9 cellular contexts compared by ENCODE assay signal in genomic region chr10:77974396-77975074, GRCh38. TPM values are rescaled to one million over a fixed set of nuclear protein-coding genes. Genes with fewer than 3 reads are reported as not detected.
A peak's percentile ranks its signal among the peaks of the same experiment; 100 is the strongest.
DNase-seq lines count a peak whose midpoint lies in the region; ATAC-seq and TF ChIP-seq lines count a peak whose summit lies in the region.
"Had no signal": no experiment of that assay in that cellular context is flagged by ENCODE, and none has a peak within 500 bp of the region (broad histone marks: within the 10 kb centered on the region; RNA-seq: fewer than 3 reads in every experiment).

No MANE protein-coding gene starts in this region.

- H3K79me2 ChIP-seq in DOHH2 (ENCODE audit: control insufficient read depth, low read length), result no peaks in the 10 kb centered on the region

- peaks cover 2% of the 10 kb centered on the region; the same call in 1 of the 2 replicates for H3F3A ChIP-seq in DOHH2 (ENCODE audit: control insufficient read depth, insufficient read depth)

- peaks cover 29% of the 10 kb centered on the region for H3K36me3 ChIP-seq in DOHH2 (ENCODE audit: control insufficient read depth, low read length)
- H3K36me3 ChIP-seq in muscle layer of duodenum (ENCODE audit: control insufficient read depth in 1 of 2, insufficient read depth in 2 of 2, low read length in 2 of 2), result peaks cover 25 to 31% of the 10 kb centered on the region in 2 donors

- no peaks in the 10 kb centered on the region for H3K9me2 ChIP-seq in DOHH2 (replicated peaks; ENCODE audit: control insufficient read depth, low read length)

- H3K27ac ChIP-seq in DOHH2 (ENCODE audit: low read depth, low read length) (no peak overlapping the region), dorsolateral prefrontal cortex (peak overlapping the region in 31 of 59 donors; percentile 1 to 78 (median 43)), muscle layer of duodenum (ENCODE audit: low read length) (peak overlapping the region; percentile 30)
- H3K27ac ChIP-seq: thyroid gland had no signal

- H3K4me3 ChIP-seq in DOHH2 (ENCODE audit: low read length) (no peak overlapping the region), dorsolateral prefrontal cortex (no peak overlapping the region), muscle layer of duodenum (ENCODE audit: low read depth in 1 of 2, low read length in 2 of 2) (no peak overlapping the region)
- H3K4me3 ChIP-seq: thyroid gland had no signal

- ATAC-seq in HG03135 (IDR thresholded peaks at IDR 0.05; ENCODE audit: unreplicated experiment), result no peak
- ATAC-seq in HG03460 (IDR thresholded peaks at IDR 0.05; ENCODE audit: unreplicated experiment), result no peak
- no peak for ATAC-seq in GM21367 (IDR thresholded peaks at IDR 0.05; ENCODE audit: unreplicated experiment)

- H3K4me2 ChIP-seq in DOHH2 (ENCODE audit: low read length), result no peak overlapping the region

- H4K20me1 ChIP-seq in DOHH2 (ENCODE audit: control insufficient read depth, insufficient read depth, low read depth, low read length), result no peaks in the 10 kb centered on the region

- DNase-seq in dorsolateral prefrontal cortex, result peak in 1 of 10 donors; percentile 21
- DNase-seq in effector CD4-positive, alpha-beta T cell, result no peak

- intact Hi-C loops in dorsolateral prefrontal cortex (cut with DNase I), result loop anchor here in 1 of 2 donors (10.0 kb wide), 1 partner anchor 130 kb away; no protein-coding TSS in a partner anchor

- TF ChIP-seq CTCF in DOHH2 (IDR thresholded peaks at IDR 0.05; ENCODE audit: low read depth, low read length, poor library complexity, severe bottlenecking) (peak; percentile 35), LNCAP (IDR thresholded peaks at IDR 0.05) (peak; percentile 78), dorsolateral prefrontal cortex (IDR thresholded peaks at IDR 0.05 in 54 of 56, conservative IDR thresholded peaks at IDR 0.05 in 2 of 56; ENCODE audit: low read depth in 1 of 56, partially characterized antibody in 56 of 56) (peak in 15 of 56 donors; percentile 5 to 38 (median 17))

- no peaks in the 10 kb centered on the region for H3K27me3 ChIP-seq in DOHH2 (ENCODE audit: control insufficient read depth, low read length)
- no peaks in the 10 kb centered on the region for H3K27me3 ChIP-seq in dorsolateral prefrontal cortex
- H3K27me3 ChIP-seq in muscle layer of duodenum (ENCODE audit: low read depth, low read length), result no peaks in the 10 kb centered on the region
- H3K27me3 ChIP-seq: thyroid gland had no signal

- peaks cover 9% of the 10 kb centered on the region for H3K4me1 ChIP-seq in DOHH2 (ENCODE audit: control insufficient read depth, low read length)
- peaks cover 0 to 12% of the 10 kb centered on the region in 2 donors for H3K4me1 ChIP-seq in muscle layer of duodenum (ENCODE audit: control insufficient read depth in 1 of 2, insufficient read depth in 2 of 2, low read length in 2 of 2)

- H3K9me3 ChIP-seq in DOHH2 (ENCODE audit: control insufficient read depth, insufficient read depth, low read length), result no peaks in the 10 kb centered on the region
- no peaks in the 10 kb centered on the region for H3K9me3 ChIP-seq in muscle layer of duodenum (ENCODE audit: control insufficient read depth in 1 of 2, low read length in 2 of 2)
- H3K9me3 ChIP-seq: thyroid gland had no signal

RNA-seq across cellular contexts. Expression of gene DLG5, which starts 48.0 kb away (rescaled TPM):
- 10 to 100 TPM; 24.0 to 52.8 (median 34.1) TPM for total RNA-seq in dorsolateral prefrontal cortex

RNA-seq across cellular contexts. Expression of gene POLR3A, which starts 54.8 kb away (rescaled TPM):
- total RNA-seq in dorsolateral prefrontal cortex, result 10 to 100 TPM; 23.2 to 48.6 (median 36.6) TPM

RNA-seq across cellular contexts. Expression of gene RPS24, which starts 59.1 kb away (rescaled TPM):
- 100 to 1,000 TPM; 390 to 630 (median 464) TPM for total RNA-seq in dorsolateral prefrontal cortex
